9 cellular contexts compared by ENCODE assay signal in genomic region chr14:100285913-100286400, GRCh38. TPM values are rescaled to one million over a fixed set of nuclear protein-coding genes. Genes with fewer than 3 reads are reported as not detected.
DNase-seq lines count a peak whose midpoint lies in the region; ATAC-seq and TF ChIP-seq lines count a peak whose summit lies in the region.
"Had no signal": no experiment of that assay in that cellular context is flagged by ENCODE, and none has a peak within 500 bp of the region (broad histone marks: within the 10 kb centered on the region; RNA-seq: fewer than 3 reads in every experiment).

No MANE protein-coding gene starts in this region.

- H3K36me3 Mint-ChIP-seq in dendritic cell treated with granulocyte-macrophage colony-stimulating factor and Interleukin-4, amounts not matched to agents 40 ng/mL and 50 ng/mL, for 4 days (ENCODE audit: low read depth): peaks cover 52% of the 10 kb centered on the region
- H3K36me3 Mint-ChIP-seq in nephron (ENCODE audit: low read depth): peaks cover 5% of the 10 kb centered on the region

- H3K9me2 ChIP-seq in Karpas-422 (replicated peaks; ENCODE audit: insufficient read depth, low read length): no peaks in the 10 kb centered on the region

- peaks cover 33% of the 10 kb centered on the region for H3K79me2 ChIP-seq in Karpas-422 (ENCODE audit: low read length)

- H3K4me3 ChIP-seq in BLaER1 (peak overlapping the region; percentile 78), Karpas-422 (ENCODE audit: low read length) (peak overlapping the region; percentile 78)

- no peaks in the 10 kb centered on the region for H3K9me3 Mint-ChIP-seq in dendritic cell treated with granulocyte-macrophage colony-stimulating factor and Interleukin-4, amounts not matched to agents 40 ng/mL and 50 ng/mL, for 4 days
- H3K9me3 Mint-ChIP-seq in nephron: no peaks in the 10 kb centered on the region

- intact Hi-C loops in dendritic cell treated with granulocyte-macrophage colony-stimulating factor and Interleukin-4, amounts not matched to agents 40 ng/mL and 50 ng/mL, for 4 days (cut with micrococcal nuclease): loop anchor here (1.0 to 10.0 kb wide), 2 partner anchors 92 to 369 kb away; no protein-coding TSS in a partner anchor

- H4K20me1 ChIP-seq in BLaER1 (peaks cover 79% of the 10 kb centered on the region), Karpas-422 (ENCODE audit: insufficient read depth, low read depth, low read length) (0 out of 2 replicates have a peak, but pooled peaks cover 9% of the 10 kb centered on the region)

- no peaks in the 10 kb centered on the region for H3K9me3 ChIP-seq in BLaER1
- H3K9me3 ChIP-seq in Karpas-422 (ENCODE audit: low read length): no peaks in the 10 kb centered on the region

- in situ Hi-C loops in ACHN (cut with HindIII; ENCODE audit: low pct_ligation_motif_present, low pct_unique_long_range_greater_than_20kb, low sequenced_read_pairs): no loop called here

- peak overlapping the region; percentile 77 for H3K27ac Mint-ChIP-seq in dendritic cell treated with granulocyte-macrophage colony-stimulating factor and Interleukin-4, amounts not matched to agents 40 ng/mL and 50 ng/mL, for 4 days
- H3K27ac Mint-ChIP-seq in nephron: peak overlapping the region; percentile 84 to 88 (median 87)

- H3K9ac ChIP-seq in BLaER1 (peak overlapping the region; percentile 94), Karpas-422 (ENCODE audit: low read length) (peak overlapping the region; percentile 94)

- no peak for TF ChIP-seq CTCF in nephron (IDR thresholded peaks at IDR 0.05; ENCODE audit: unreplicated experiment in 3 of 3)

- H3K4me1 Mint-ChIP-seq in dendritic cell treated with granulocyte-macrophage colony-stimulating factor and Interleukin-4, amounts not matched to agents 40 ng/mL and 50 ng/mL, for 4 days (ENCODE audit: low read depth): peaks cover 27% of the 10 kb centered on the region
- H3K4me1 Mint-ChIP-seq in nephron: peaks cover 16% of the 10 kb centered on the region

- DNase-seq in Karpas-422 (no peak), ACHN (no peak), NOMO-1 treated with DMSO at 0.1 percent for 48 hours (lab: John Stamatoyannopoulos, UW; ENCODE audit: unreplicated experiment) (no peak)

- H3K27me3 ChIP-seq in BLaER1: no peaks in the 10 kb centered on the region
- H3K27me3 ChIP-seq in Karpas-422 (ENCODE audit: low read length): no peaks in the 10 kb centered on the region

- no peak for ATAC-seq in HG02642 (IDR thresholded peaks at IDR 0.05; ENCODE audit: poor library complexity, unreplicated experiment)
- ATAC-seq in HG03280 (IDR thresholded peaks at IDR 0.05; ENCODE audit: unreplicated experiment): no peak

- peak overlapping the region; percentile 77 for H3K4me3 Mint-ChIP-seq in dendritic cell treated with granulocyte-macrophage colony-stimulating factor and Interleukin-4, amounts not matched to agents 40 ng/mL and 50 ng/mL, for 4 days
- H3K4me3 Mint-ChIP-seq in nephron: peak overlapping the region; percentile 85 to 89 (median 89)

- peaks cover 5% of the 10 kb centered on the region for H3K27me3 Mint-ChIP-seq in dendritic cell treated with granulocyte-macrophage colony-stimulating factor and Interleukin-4, amounts not matched to agents 40 ng/mL and 50 ng/mL, for 4 days
- no peaks in the 10 kb centered on the region for H3K27me3 Mint-ChIP-seq in nephron (ENCODE audit: low read depth)

- H3K4me1 ChIP-seq in BLaER1: peaks cover 98% of the 10 kb centered on the region
- H3K4me1 ChIP-seq in Karpas-422 (ENCODE audit: low read length): peaks cover 68% of the 10 kb centered on the region

- H3K36me3 ChIP-seq in BLaER1: peaks cover 38% of the 10 kb centered on the region
- H3K36me3 ChIP-seq in Karpas-422 (ENCODE audit: insufficient read depth, low read length): no peaks in the 10 kb centered on the region

- H3K27ac ChIP-seq in BLaER1 (peak overlapping the region; percentile 98), Karpas-422 (ENCODE audit: low read length) (peak overlapping the region; percentile 75)

- H2AFZ ChIP-seq in Karpas-422 (ENCODE audit: low read length): no peak overlapping the region

- H3K4me2 ChIP-seq in BLaER1 (peak overlapping the region; percentile 96), Karpas-422 (ENCODE audit: low read depth, low read length, poor library complexity, severe bottlenecking) (peak overlapping the region; percentile 96)

RNA-seq across cellular contexts. Expression of gene SLC25A29, which starts 20.3 kb away (rescaled TPM):
- 29.4 and 83.8 TPM in 2 replicates for total RNA-seq in Karpas-422 (2014; rRNA removed; shearing (Covaris generic); ENCODE audit: low replicate concordance)

RNA-seq across cellular contexts. Expression of gene SLC25A47, which starts 37.2 kb away (rescaled TPM):
- not detected in 2 replicates for total RNA-seq in Karpas-422 (2014; rRNA removed; shearing (Covaris generic); ENCODE audit: low replicate concordance)
- total RNA-seq: esophagus mucosa had no signal

RNA-seq across cellular contexts. Expression of gene YY1, which starts 47.0 kb away (rescaled TPM):
- 95.9 and 115 TPM in 2 replicates for total RNA-seq in Karpas-422 (2014; rRNA removed; shearing (Covaris generic); ENCODE audit: low replicate concordance)
